In the genomic region with DNA sequence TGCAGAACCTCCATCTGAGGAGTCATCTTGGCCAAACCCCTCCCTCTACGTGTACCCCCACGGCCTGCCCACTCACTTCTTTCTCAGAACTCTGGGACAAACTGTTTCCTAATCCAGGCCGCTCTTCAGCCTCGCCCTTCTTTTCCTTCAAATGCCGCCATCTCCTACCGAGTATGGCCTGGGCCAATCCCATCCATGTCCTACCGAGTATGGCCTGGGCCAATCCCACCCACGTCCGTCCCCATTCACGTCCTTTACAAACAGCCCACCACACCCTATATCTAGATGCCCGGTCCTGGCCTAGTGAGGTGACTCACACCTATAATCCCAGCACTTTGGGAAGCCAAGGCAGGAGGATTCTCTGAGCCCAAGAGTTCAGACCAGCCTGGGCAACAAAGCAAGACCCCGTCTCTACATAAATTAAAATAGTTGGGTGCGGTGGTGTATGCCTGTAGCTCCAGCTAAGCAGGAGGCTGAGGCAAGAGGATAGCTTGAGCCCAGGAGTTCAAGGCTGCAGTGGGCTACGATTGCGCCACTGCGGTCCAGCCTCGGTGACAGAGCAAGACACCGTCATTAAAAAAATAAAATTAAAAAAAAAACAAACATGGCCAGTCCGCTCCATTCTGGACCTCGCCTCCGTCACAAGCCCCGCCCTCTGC, we compare ENCODE assay signal across 8 cellular contexts. TPM values are rescaled to one million over a fixed set of nuclear protein-coding genes. Genes with fewer than 3 reads are reported as not detected.
DNase-seq lines count a peak whose midpoint lies in the region; ATAC-seq and TF ChIP-seq lines count a peak whose summit lies in the region.

No MANE protein-coding gene starts in this region.

- H3K27me3 ChIP-seq in adrenal gland (no peaks in the 10 kb centered on the region), left lung (no peaks in the 10 kb centered on the region), testis (no peaks in the 10 kb centered on the region)

- no peaks in the 10 kb centered on the region for H3K36me3 ChIP-seq in adrenal gland (replicated peaks in 1 of 2)
- peaks cover 0 to 16% of the 10 kb centered on the region in 2 donors for H3K36me3 ChIP-seq in left lung
- H3K36me3 ChIP-seq in testis (ENCODE audit: low read depth, missing control alignments), result no peaks in the 10 kb centered on the region

- no peaks in the 10 kb centered on the region for H3K9me3 Mint-ChIP-seq in activated CD4-positive, alpha-beta T cell treated with anti-CD3 and anti-CD28 coated beads for 36 hours (ENCODE audit: low read depth)

- peak overlapping the region; percentile 86 for H3K27ac Mint-ChIP-seq in activated CD4-positive, alpha-beta T cell treated with anti-CD3 and anti-CD28 coated beads for 36 hours

- H3K4me3 ChIP-seq in adrenal gland, result peak overlapping the region in 2 of 4 donors; percentile 93 to 98
- H3K4me3 ChIP-seq in left lung, result peak overlapping the region; percentile 99 to 100
- peak overlapping the region; percentile 72 to 87 for H3K4me3 ChIP-seq in testis

- CTCF ChIA-PET in activated CD4-positive, alpha-beta T cell treated with anti-CD3 and anti-CD28 coated beads for 36 hours (lab: Charles Lee), result interaction anchor here (0.6 to 1.5 kb wide), 2 partner anchors 12 to 434 kb away, joined by 3 to 6 read pairs; no protein-coding TSS in a partner anchor

- H3K27ac ChIP-seq in adrenal gland, result peak overlapping the region in 3 of 5 donors; percentile 67 to 81 (median 76)
- H3K27ac ChIP-seq in left lung, result peak overlapping the region in 1 of 2 donors; percentile 88
- no peak overlapping the region for H3K27ac ChIP-seq in testis

- intact Hi-C loops in activated CD4-positive, alpha-beta T cell treated with anti-CD3 and anti-CD28 coated beads for 36 hours (cut with DNase I, micrococcal nuclease), result loop anchor here (5.0 kb wide), 5 partner anchors 65 to 1355 kb away; partner anchors contain the start of genes FKRP (in 1 of the 2), PRKD2 (in 1 of the 2), QPCTL (in 1 of the 2) and SNRPD2 (in 1 of the 2)
- intact Hi-C loops in adrenal gland (cut with DNase I) (no loop called here), left lung (cut with DNase I) (no loop called here), testis (cut with DNase I; ENCODE audit: low total_unique reads) (no loop called here)

- peaks cover 8% of the 10 kb centered on the region for H3K4me1 Mint-ChIP-seq in activated CD4-positive, alpha-beta T cell treated with anti-CD3 and anti-CD28 coated beads for 36 hours

- H3K4me3 Mint-ChIP-seq in activated CD4-positive, alpha-beta T cell treated with anti-CD3 and anti-CD28 coated beads for 36 hours, result peak overlapping the region; percentile 90

- TF ChIP-seq CTCF in adrenal gland (IDR thresholded peaks at IDR 0.05) (no peak), left lung (IDR thresholded peaks at IDR 0.05) (no peak), testis (IDR thresholded peaks at IDR 0.05) (no peak)

- TF ChIP-seq POLR2A in adrenal gland (IDR thresholded peaks at IDR 0.05) (no peak), testis (IDR thresholded peaks at IDR 0.05) (no peak)

- no peaks in the 10 kb centered on the region for H3K36me3 Mint-ChIP-seq in activated CD4-positive, alpha-beta T cell treated with anti-CD3 and anti-CD28 coated beads for 36 hours (ENCODE audit: low read depth)

- H3K4me1 ChIP-seq in adrenal gland (replicated peaks in 1 of 2), result peaks cover 5% of the 10 kb centered on the region in 2 donors
- H3K4me1 ChIP-seq in left lung, result peaks cover 0 to 16% of the 10 kb centered on the region in 2 donors
- no peaks in the 10 kb centered on the region for H3K4me1 ChIP-seq in testis

- POLR2A ChIA-PET in activated CD4-positive, alpha-beta T cell treated with anti-CD3 and anti-CD28 coated beads for 36 hours (lab: Charles Lee), result interaction anchor here (0.8 to 1.1 kb wide), 5 partner anchors 12 to 197 kb away, joined by 3 to 8 read pairs (median 4); partner anchors contain the start of genes ARHGAP35 and ZC3H4

- WGBS in adrenal gland, 4 donors, result 49 to 53% (median 51%) methylated on average over 22 of the region's 22 CpGs
- WGBS in testis, 2 donors, result 32 to 47% methylated on average over 22 of the region's 22 CpGs

- ATAC-seq in activated CD4-positive, alpha-beta T cell treated with anti-CD3 and anti-CD28 coated beads for 36 hours, result no peak
- ATAC-seq in left lung, result no peak

- H3K27me3 Mint-ChIP-seq in activated CD4-positive, alpha-beta T cell treated with anti-CD3 and anti-CD28 coated beads for 36 hours, result no peaks in the 10 kb centered on the region

- H3K9me3 ChIP-seq in adrenal gland (replicated peaks in 1 of 3) (no peaks in the 10 kb centered on the region), left lung (no peaks in the 10 kb centered on the region), testis (no peaks in the 10 kb centered on the region)

- DNase-seq in activated CD4-positive, alpha-beta T cell treated with anti-CD3 and anti-CD28 coated beads for 36 hours, result no peak
- no peak for DNase-seq in activated CD4-positive, alpha-beta T cell treated with anti-CD3 and anti-CD28 coated beads for 48 hours
- DNase-seq in adrenal gland (no peak), left lung (no peak), testis (no peak), glomerular visceral epithelial cell (ENCODE audit: extremely low spot score) (no peak), HuH-7 (ENCODE audit: low spot score) (no peak), OCI-M1 (lab: John Stamatoyannopoulos, UW) (no peak)

RNA-seq across cellular contexts. Expression of gene TMEM160, which starts 1.0 kb away (rescaled TPM):
- total RNA-seq in activated CD4-positive, alpha-beta T cell treated with anti-CD3 and anti-CD28 coated beads for 36 hours, result 10 to 100 TPM; 16.3 to 52.7 TPM
- total RNA-seq in adrenal gland, result 10 to 100 TPM; 24.9 to 76.2 (median 42.6) TPM
- 100 to 1,000 TPM in 1 of 3 donors, 10 to 100 TPM in 1, under 1 TPM in 1; 0.62 to 120 (median 11.7) TPM for polyA plus RNA-seq in adrenal gland
- total RNA-seq in left lung, result 10 to 100 TPM; 31.6 to 33.5 TPM
- total RNA-seq in testis, result 10 to 100 TPM; 28.1 to 28.7 TPM
- polyA plus RNA-seq in testis (ENCODE audit: insufficient read depth, low read depth, low replicate concordance), result 7.1 TPM

RNA-seq across cellular contexts. Expression of gene NPAS1, which starts 27.8 kb away (rescaled TPM):
- total RNA-seq in activated CD4-positive, alpha-beta T cell treated with anti-CD3 and anti-CD28 coated beads for 36 hours, result under 1 TPM in 1 of 2 experiments, not detected in 1; 0.50 TPM
- total RNA-seq in adrenal gland (1 to 10 TPM in 3 of 8 donors, under 1 TPM in 3, not detected in 2; 0.28 to 3.5 (median 0.78) TPM), left lung (under 1 TPM; 0.50 to 0.70 TPM), testis (1 to 10 TPM; 1.1 to 2.5 TPM)
- polyA plus RNA-seq in adrenal gland (1 to 10 TPM in 1 of 3 donors, under 1 TPM in 1, not detected in 1; 0.84 to 3.1 TPM), testis (ENCODE audit: insufficient read depth, low read depth, low replicate concordance) (1.1 TPM)

Comparison
In these comparisons a context has a peak if more than half of its experiments do, and no peak if none do; other contexts are left out.
1. H3K27ac ChIP-seq: peak in adrenal gland (3 of 5); none in testis (0 of 2).
2. intact Hi-C loops: an anchor here in activated CD4-positive, alpha-beta T cell treated with anti-CD3 and anti-CD28 coated beads for 36 hours (5.0 kb wide); none called in adrenal gland, left lung and testis.